ENCODE assay signal across 13 cellular contexts in the genomic region with DNA sequence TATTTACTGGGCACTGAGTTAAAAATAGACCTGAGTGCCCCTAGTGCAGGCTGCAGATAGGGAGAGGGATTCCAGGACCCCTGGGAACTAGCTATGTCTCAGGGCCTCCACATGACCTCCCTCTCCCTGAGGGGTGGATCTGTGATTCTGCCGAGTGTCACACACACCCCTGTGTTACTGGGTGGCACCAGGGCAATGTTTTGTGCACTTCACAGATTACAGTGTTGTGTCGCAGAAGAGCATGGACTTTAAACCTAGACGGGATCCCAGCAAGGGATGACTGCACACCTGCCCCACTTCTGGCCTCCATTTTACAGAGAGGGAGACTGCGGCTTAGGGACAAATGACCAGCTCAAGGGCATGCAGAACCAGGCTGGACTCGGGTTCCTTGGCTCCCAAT.
DNase-seq lines count a peak whose midpoint lies in the region; ATAC-seq and TF ChIP-seq lines count a peak whose summit lies in the region.
"Had no signal": no experiment of that assay in that cellular context is flagged by ENCODE, and none has a peak within 500 bp of the region (broad histone marks: within the 10 kb centered on the region; RNA-seq: fewer than 3 reads in every experiment).

No MANE protein-coding gene starts in this region.

- H3K27me3 Mint-ChIP-seq in naive B cell = no peaks in the 10 kb centered on the region

- TF ChIP-seq CTCF in colonic mucosa (IDR thresholded peaks at IDR 0.05) = no peak
- no peak for TF ChIP-seq CTCF in lower lobe of right lung (IDR thresholded peaks at IDR 0.05)

- H3K4me1 ChIP-seq in BLaER1 treated with 17β-estradiol and CSF1 and Interleukin-3, amounts not matched to agents 10 nM and 100 nM = peaks cover 76 to 100% (median 91%) of the 10 kb centered on the region in 10 experiments
- H3K4me1 ChIP-seq in colonic mucosa (peaks cover 30% of the 10 kb centered on the region), lower lobe of right lung (peaks cover 33% of the 10 kb centered on the region)

- H3K36me3 Mint-ChIP-seq in naive B cell = no peaks in the 10 kb centered on the region

- no peak overlapping the region for H3K4me3 ChIP-seq in BLaER1 treated with 17β-estradiol and CSF1 and Interleukin-3, amounts not matched to agents 10 nM and 100 nM
- H3K4me3 ChIP-seq in H7 (ENCODE audit: insufficient read depth, low read depth, low read length) = no peak overlapping the region
- no peak overlapping the region for H3K4me3 ChIP-seq in colonic mucosa
- no peak overlapping the region for H3K4me3 ChIP-seq in lower lobe of right lung

- intact Hi-C loops in colonic mucosa (cut with DNase I) (no loop called here), lower lobe of right lung (cut with DNase I) (no loop called here)

- peak overlapping the region in 2 of 11 experiments; percentile 3 to 70; a peak in 1 of 22 replicates for H3K9ac ChIP-seq in BLaER1 treated with 17β-estradiol and CSF1 and Interleukin-3, amounts not matched to agents 10 nM and 100 nM
- peak overlapping the region; percentile 58 to 89 for H3K9ac ChIP-seq in colonic mucosa (ENCODE audit: low read depth in 2 of 2, low read length in 2 of 2)

- no peak for ATAC-seq in naive B cell (ENCODE audit: low read depth in 2 of 2)
- ATAC-seq in lower lobe of right lung = no peak

- peak overlapping the region in 2 of 11 experiments; percentile 72 to 73; a peak in 3 of 22 replicates for H3K27ac ChIP-seq in BLaER1 treated with 17β-estradiol and CSF1 and Interleukin-3, amounts not matched to agents 10 nM and 100 nM
- H3K27ac ChIP-seq in colonic mucosa (peak overlapping the region; percentile 97), lower lobe of right lung (no peak overlapping the region)

- no peaks in the 10 kb centered on the region for H3K36me3 ChIP-seq in BLaER1 treated with 17β-estradiol and CSF1 and Interleukin-3, amounts not matched to agents 10 nM and 100 nM
- H3K36me3 ChIP-seq in H7 (replicated peaks; ENCODE audit: control insufficient read depth, insufficient read depth, low read length) = no peaks in the 10 kb centered on the region
- no peaks in the 10 kb centered on the region for H3K36me3 ChIP-seq in colonic mucosa
- no peaks in the 10 kb centered on the region for H3K36me3 ChIP-seq in lower lobe of right lung

- no peaks in the 10 kb centered on the region for H3K9me3 ChIP-seq in BLaER1 treated with 17β-estradiol and CSF1 and Interleukin-3, amounts not matched to agents 10 nM and 100 nM (replicated peaks in 1 of 11)
- no peaks in the 10 kb centered on the region for H3K9me3 ChIP-seq in colonic mucosa
- H3K9me3 ChIP-seq in lower lobe of right lung = no peaks in the 10 kb centered on the region

- H3K4me3 Mint-ChIP-seq in naive B cell = peak overlapping the region in 1 of 8 donors; percentile 35

- H3K4me2 ChIP-seq in BLaER1 treated with 17β-estradiol and CSF1 and Interleukin-3, amounts not matched to agents 10 nM and 100 nM = peak overlapping the region; percentile 58 to 89 (median 77)

- no peaks in the 10 kb centered on the region for H3K27me3 ChIP-seq in BLaER1 treated with 17β-estradiol and CSF1 and Interleukin-3, amounts not matched to agents 10 nM and 100 nM
- H3K27me3 ChIP-seq in H7 (ENCODE audit: control insufficient read depth, insufficient read depth, low read length) = no peaks in the 10 kb centered on the region
- H3K27me3 ChIP-seq in colonic mucosa = no peaks in the 10 kb centered on the region
- no peaks in the 10 kb centered on the region for H3K27me3 ChIP-seq in lower lobe of right lung (ENCODE audit: low read depth)

- peaks cover 46 to 71% (median 53%) of the 10 kb centered on the region in 3 donors for H3K4me1 Mint-ChIP-seq in naive B cell

- peaks cover 0 to 27% (median 0%) of the 10 kb centered on the region in 11 experiments; a peak in 3 of 22 replicates for H4K20me1 ChIP-seq in BLaER1 treated with 17β-estradiol and CSF1 and Interleukin-3, amounts not matched to agents 10 nM and 100 nM

- H3K27ac Mint-ChIP-seq in naive B cell = peak overlapping the region in 4 of 6 donors; percentile 69 to 97 (median 93)

- H3K9me3 Mint-ChIP-seq in naive B cell = no peaks in the 10 kb centered on the region

- DNase-seq in H7 (peak; percentile 27), colonic mucosa (peak; percentile 81), naive B cell (no peak), lower lobe of right lung (no peak), DMS53 treated with DMSO at 0.1 percent for 48 hours (lab: John Stamatoyannopoulos, UW; ENCODE audit: unreplicated experiment) (no peak), dedifferentiated amniotic fluid mesenchymal stem cell (ENCODE audit: extremely low spot score) (no peak)
- DNase-seq: activated gamma-delta T cell, C1 segment of cervical spinal cord, hippocampal formation, NCI-H1105 treated with DMSO at 0.1 percent for 48 hours, NCI-H446, OCI-M1 had no signal

Comparison
In these comparisons a context has a peak if more than half of its experiments do, and no peak if none do; other contexts are left out.
1. DNase-seq: peak in H7 (single experiment) and colonic mucosa (single experiment); none in naive B cell (single experiment), lower lobe of right lung (single experiment), DMS53 treated with DMSO at 0.1 percent for 48 hours (single experiment) and dedifferentiated amniotic fluid mesenchymal stem cell (single experiment).